Comparison of ENCODE assay signal across 1 cellular context in the genomic region with DNA sequence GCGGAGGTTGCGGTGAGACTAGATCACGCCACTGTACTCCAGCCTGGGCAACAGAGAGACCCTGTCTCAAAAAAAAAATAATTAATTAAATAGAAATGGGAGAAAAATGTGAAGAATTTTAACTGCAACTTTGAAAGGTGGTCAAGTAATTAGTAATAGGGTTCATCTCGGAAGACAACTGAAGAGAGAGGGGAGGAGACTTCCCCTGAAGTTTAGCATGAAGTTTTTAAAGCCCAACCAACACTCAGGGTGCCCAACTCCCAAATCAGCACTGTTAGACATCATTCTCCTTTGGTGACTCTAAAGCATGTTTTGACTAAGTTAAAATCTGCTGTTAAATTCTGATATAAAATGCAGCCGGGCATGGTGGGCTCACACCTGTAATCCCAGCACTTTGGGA.
TF ChIP-seq lines count a peak whose summit lies in the region.

No MANE protein-coding gene starts in this region.

TF ChIP-seq in neural cell, 6 proteins besides CTCF, POLR2A, EP300 and RAD21:
- TF ChIP-seq SMC3 (conservative IDR thresholded peaks at IDR 0.05; ENCODE audit: poor library complexity): no peak
- no peak for TF ChIP-seq MXI1 (conservative IDR thresholded peaks at IDR 0.05; ENCODE audit: poor library complexity, severe bottlenecking)
- TF ChIP-seq POLR2AphosphoS5 (IDR thresholded peaks at IDR 0.05): no peak
- TF ChIP-seq TAF1 (IDR thresholded peaks at IDR 0.05; ENCODE audit: low read depth): no peak
- no peak for TF ChIP-seq REST (IDR thresholded peaks at IDR 0.05; ENCODE audit: borderline replicate concordance)
- no peak for TF ChIP-seq EZH2 (IDR thresholded peaks at IDR 0.05; ENCODE audit: borderline replicate concordance, insufficient read depth, low read length, poor library complexity, severe bottlenecking)
